In the genomic region with DNA sequence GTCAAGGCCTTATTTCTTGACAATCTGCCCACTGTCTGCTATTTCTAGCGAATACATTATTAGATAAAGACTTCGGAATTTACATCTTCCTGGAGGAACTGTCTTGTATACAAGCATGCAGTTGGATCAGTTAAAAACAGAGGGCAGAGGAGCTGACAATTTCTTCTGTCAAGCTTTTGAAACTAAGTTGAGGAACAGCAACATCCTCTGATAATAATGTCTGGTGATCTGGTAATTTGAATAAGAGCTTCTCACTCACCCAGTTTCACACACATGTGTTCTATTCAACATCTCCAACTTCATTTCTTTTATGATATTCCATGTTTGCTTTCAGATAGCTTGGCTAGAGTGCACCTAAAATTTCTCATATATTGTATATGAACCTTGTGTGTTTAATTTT, we compare ENCODE assay signal across 22 cellular contexts. TPM values are rescaled to one million over a fixed set of nuclear protein-coding genes. Genes with fewer than 3 reads are reported as not detected.
A peak's percentile ranks its signal among the peaks of the same experiment; 100 is the strongest.
DNase-seq lines count a peak whose midpoint lies in the region; ATAC-seq, FAIRE-seq and TF ChIP-seq lines count a peak whose summit lies in the region.
"Had no signal": no experiment of that assay in that cellular context is flagged by ENCODE, and none has a peak within 500 bp of the region (broad histone marks: within the 10 kb centered on the region; RNA-seq: fewer than 3 reads in every experiment).

No MANE protein-coding gene starts in this region.

- no peaks in the 10 kb centered on the region for H4K20me1 ChIP-seq in GM12878 (ENCODE audit: control insufficient read depth, insufficient read depth)

- no peaks in the 10 kb centered on the region for H3K4me1 Mint-ChIP-seq in activated naive CD8-positive, alpha-beta T cell (ENCODE audit: low read depth)
- peaks cover 3% of the 10 kb centered on the region for H3K4me1 Mint-ChIP-seq in activated naive CD8-positive, alpha-beta T cell treated with anti-CD3 and anti-CD28 coated beads for 36 hours
- peaks cover 5 to 23% (median 14%) of the 10 kb centered on the region in 3 donors for H3K4me1 Mint-ChIP-seq in IgD-negative memory B cell
- H3K4me1 Mint-ChIP-seq in stimulated activated naive B cell treated with anti-CD40 and anti-IgM and Interleukin-4, amounts not matched to agents 10 μg/mL and 1 μg/mL and 100 μg/mL, for 72 hours: peaks cover 11 to 20% of the 10 kb centered on the region in 2 donors

- WGBS in GM12878 (ENCODE audit: insufficient coverage, insufficient replicate concordance, low lambda C conversion rate, missing lambda C conversion rate): 94% methylated on average over 2 of the region's 2 CpGs

- ATAC-seq in GM12878: no peak
- ATAC-seq in stimulated activated naive B cell treated with anti-CD40 and anti-IgM and Interleukin-4, amounts not matched to agents 10 μg/mL and 1 μg/mL and 100 μg/mL, for 72 hours (replicated peaks): no peak
- ATAC-seq in GM19455 (IDR thresholded peaks at IDR 0.05; ENCODE audit: unreplicated experiment): no peak
- ATAC-seq: SK-N-SH treated with all-trans-retinoic acid at 6 μM for 48 hours had no signal

- H3K36me3 Mint-ChIP-seq in activated naive CD8-positive, alpha-beta T cell: peaks cover 5% of the 10 kb centered on the region
- peaks cover 8% of the 10 kb centered on the region for H3K36me3 Mint-ChIP-seq in activated naive CD8-positive, alpha-beta T cell treated with anti-CD3 and anti-CD28 coated beads for 36 hours
- peaks cover 2% of the 10 kb centered on the region for H3K36me3 Mint-ChIP-seq in IgD-negative memory B cell
- peaks cover 4 to 7% of the 10 kb centered on the region in 2 donors for H3K36me3 Mint-ChIP-seq in stimulated activated naive B cell treated with anti-CD40 and anti-IgM and Interleukin-4, amounts not matched to agents 10 μg/mL and 1 μg/mL and 100 μg/mL, for 72 hours

- H3K9me3 ChIP-seq in GM12878 (replicated peaks; ENCODE audit: control insufficient read depth, insufficient read depth, low read length): no peaks in the 10 kb centered on the region
- H3K9me3 ChIP-seq: Peyer's patch had no signal

- peak overlapping the region; percentile 22 for H3K27ac Mint-ChIP-seq in activated naive CD8-positive, alpha-beta T cell
- no peak overlapping the region for H3K27ac Mint-ChIP-seq in activated naive CD8-positive, alpha-beta T cell treated with anti-CD3 and anti-CD28 coated beads for 36 hours
- peak overlapping the region in 2 of 3 donors; percentile 13 to 23 for H3K27ac Mint-ChIP-seq in IgD-negative memory B cell
- H3K27ac Mint-ChIP-seq in stimulated activated naive B cell treated with anti-CD40 and anti-IgM and Interleukin-4, amounts not matched to agents 10 μg/mL and 1 μg/mL and 100 μg/mL, for 72 hours: peak overlapping the region; percentile 21

- no peaks in the 10 kb centered on the region for H3K36me3 ChIP-seq in GM12878 (ENCODE audit: control insufficient read depth in 2 of 2, insufficient read depth in 2 of 2, low read length in 1 of 2)
- H3K36me3 ChIP-seq: Peyer's patch had no signal

- H3K27me3 ChIP-seq in GM12878 (replicated peaks in 1 of 2; ENCODE audit: control insufficient read depth in 2 of 2, insufficient read depth in 2 of 2, low read length in 1 of 2): no peaks in the 10 kb centered on the region
- H3K27me3 ChIP-seq: Peyer's patch had no signal

- RAD21 ChIA-PET in GM12878 (lab: Charles Lee; ENCODE audit: unreplicated experiment): no interaction called here

- no TSS peak for BruUV-seq in GM12878 (replicated peaks; lab: Mats Ljungman, UMichigan)

- no peak overlapping the region for H3K27ac ChIP-seq in GM12878 (ENCODE audit: control insufficient read depth, insufficient read depth)
- H3K27ac ChIP-seq: Peyer's patch had no signal

- no peak for TF ChIP-seq POLR2A in GM12878 (IDR thresholded peaks at IDR 0.05; ENCODE audit: low read depth, low read length)

- H3K9ac ChIP-seq in GM12878 (ENCODE audit: control insufficient read depth, insufficient read depth, low read length): no peak overlapping the region

- no peak for DNase-seq in activated naive CD8-positive, alpha-beta T cell treated with anti-CD3 and anti-CD28 coated beads for 36 hours
- DNase-seq in GM12878 (ENCODE audit: low read depth, low spot score) (no peak), T1000 (lab: John Stamatoyannopoulos, UW) (no peak), SKM-1 treated with dmso at 0.1 percent for 144 hours (lab: John Stamatoyannopoulos, UW; ENCODE audit: unreplicated experiment) (no peak)
- no peak for DNase-seq in stimulated activated naive B cell treated with anti-CD40 and anti-IgM and Interleukin-4, amounts not matched to agents 10 μg/mL and 1 μg/mL and 100 μg/mL, for 72 hours
- DNase-seq: 8988T; DMS53; GOT3; HCEC 1CT; IMR-90; MV-4-11; NCI-H1417; NCI-H187 treated with DMSO at 0.1 percent for 48 hours; NCI-H510A; NK-92 treated with Interleukin-12 subunit alpha and Interleukin-12 subunit beta, amount 100 ng/mL, for 24 hours; Peyer's patch; T-helper 1 cell had no signal

- no peak overlapping the region for H3K4me3 ChIP-seq in GM12878
- H3K4me3 ChIP-seq: Peyer's patch had no signal

- intact Hi-C loops in GM12878 (cut with micrococcal nuclease; ENCODE audit: unreplicated experiment): loop anchor here (10.0 kb wide), 1 partner anchor 138 kb away; the partner anchor contains the start of gene ATP8A2

- H3K4me1 ChIP-seq in GM12878 (ENCODE audit: control insufficient read depth, insufficient read depth, low read length): peaks cover 8% of the 10 kb centered on the region; the same call in 1 of the 2 replicates
- H3K4me1 ChIP-seq: Peyer's patch had no signal

- FAIRE-seq in GM12878 (lab: Jason Lieb, UNC): peak; percentile 7

- H3K4me2 ChIP-seq in GM12878 (ENCODE audit: control insufficient read depth, insufficient read depth): no peak overlapping the region

- no peak for TF ChIP-seq RAD21 in GM12878 (IDR thresholded peaks at IDR 0.05; ENCODE audit: insufficient read depth, low read depth, low read length)

- SMC1A ChIA-PET in GM12878 (lab: Charles Lee; ENCODE audit: uncharacterized antibody, unreplicated experiment): no interaction called here

- TF ChIP-seq EP300 in GM12878 (IDR thresholded peaks at IDR 0.05; ENCODE audit: borderline replicate concordance in 1 of 2, control insufficient read depth in 1 of 2, low read depth in 2 of 2, low read length in 2 of 2): no peak

- H2AFZ ChIP-seq in GM12878 (ENCODE audit: control insufficient read depth, low read depth, low read length): no peak overlapping the region

- H3K4me3 Mint-ChIP-seq in activated naive CD8-positive, alpha-beta T cell: no peak overlapping the region
- H3K4me3 Mint-ChIP-seq in activated naive CD8-positive, alpha-beta T cell treated with anti-CD3 and anti-CD28 coated beads for 36 hours: no peak overlapping the region
- H3K4me3 Mint-ChIP-seq in IgD-negative memory B cell: no peak overlapping the region
- H3K4me3 Mint-ChIP-seq in stimulated activated naive B cell treated with anti-CD40 and anti-IgM and Interleukin-4, amounts not matched to agents 10 μg/mL and 1 μg/mL and 100 μg/mL, for 72 hours: no peak overlapping the region
- H3K4me3 Mint-ChIP-seq: CD14-positive monocyte had no signal

- TF ChIP-seq CTCF in GM12878 (IDR thresholded peaks at IDR 0.05 in 2 of 3, conservative IDR thresholded peaks at IDR 0.05 in 1 of 3; ENCODE audit: control insufficient read depth in 2 of 3, extremely low read depth in 1 of 3, insufficient read depth in 1 of 3, low read depth in 3 of 3, low read length in 3 of 3): no peak

- H3K9me3 Mint-ChIP-seq in activated naive CD8-positive, alpha-beta T cell (ENCODE audit: low read depth): peaks cover 3% of the 10 kb centered on the region
- no peaks in the 10 kb centered on the region for H3K9me3 Mint-ChIP-seq in activated naive CD8-positive, alpha-beta T cell treated with anti-CD3 and anti-CD28 coated beads for 36 hours
- no peaks in the 10 kb centered on the region for H3K9me3 Mint-ChIP-seq in IgD-negative memory B cell
- no peaks in the 10 kb centered on the region for H3K9me3 Mint-ChIP-seq in stimulated activated naive B cell treated with anti-CD40 and anti-IgM and Interleukin-4, amounts not matched to agents 10 μg/mL and 1 μg/mL and 100 μg/mL, for 72 hours

- CTCF ChIA-PET in GM12878 (lab: Yijun Ruan, JAX): interaction anchor here (1.0 to 1.4 kb wide), 2 partner anchors 16 to 51 kb away, joined by 3 to 4 read pairs; no protein-coding TSS in a partner anchor

- in situ Hi-C loops in GM12878 (cut with MboI): no loop called here

- no peaks in the 10 kb centered on the region for H3K27me3 Mint-ChIP-seq in activated naive CD8-positive, alpha-beta T cell
- H3K27me3 Mint-ChIP-seq in activated naive CD8-positive, alpha-beta T cell treated with anti-CD3 and anti-CD28 coated beads for 36 hours: no peaks in the 10 kb centered on the region
- H3K27me3 Mint-ChIP-seq in IgD-negative memory B cell: no peaks in the 10 kb centered on the region
- no peaks in the 10 kb centered on the region for H3K27me3 Mint-ChIP-seq in stimulated activated naive B cell treated with anti-CD40 and anti-IgM and Interleukin-4, amounts not matched to agents 10 μg/mL and 1 μg/mL and 100 μg/mL, for 72 hours

- POLR2A ChIA-PET in GM12878 (lab: Charles Lee): interaction anchor here (0.7 kb wide), 1 partner anchor 65 kb away, joined by 3 read pairs; no protein-coding TSS in a partner anchor

- no peaks in the 10 kb centered on the region for H3K79me2 ChIP-seq in GM12878 (ENCODE audit: control insufficient read depth, insufficient read depth, low read length)

TF ChIP-seq in GM12878, 131 proteins besides CTCF, POLR2A, EP300 and RAD21 (continues in another document):
- TF ChIP-seq KLF5 (IDR thresholded peaks at IDR 0.05; ENCODE audit: partially characterized antibody) (no peak), IRF4 (IDR thresholded peaks at IDR 0.05; ENCODE audit: low read depth, low read length) (no peak), NBN (IDR thresholded peaks at IDR 0.05) (no peak), ZNF217 (IDR thresholded peaks at IDR 0.05) (no peak)

RNA-seq across cellular contexts. Expression of gene MTMR6, which starts 50.2 kb away (rescaled TPM):
- 10 to 100 TPM; 15.6 to 15.8 TPM for total RNA-seq in activated naive CD8-positive, alpha-beta T cell treated with anti-CD3 and anti-CD28 coated beads for 36 hours
- polyA plus RNA-seq in IgD-negative memory B cell (10.0 TPM), GM12878 (2011; rRNA removed) (15.1 and 21.1 TPM in 2 replicates), GM12878 (2014; fragmentation: Illumina TruSeq; extraction: Trizol) (17.0 and 20.7 TPM in 2 replicates), GM12878 (2014; fragmentation: Nextera tagmentation; extraction: Ambion mirVana) (10 to 100 TPM; 13.0 to 21.0 TPM), GM12878 (2014; rRNA removed) (7.1 and 9.8 TPM in 2 replicates), GM12878 (2016; fragmentation: Nextera tagmentation; extraction: Ambion mirVana) (10 to 100 TPM; 23.5 to 24.2 TPM)
- 8.1 and 9.0 TPM in 2 replicates for total RNA-seq in GM12878 (2013; cell fraction: nucleolus; rRNA removed)
- total RNA-seq in GM12878 (2014; rRNA removed) (14.1 and 16.7 TPM in 2 replicates), GM12878 (2014; rRNA removed; fragmentation: Illumina TruSeq; extraction: Trizol) (19.2 and 19.4 TPM in 2 replicates), GM12878 (2021) (13.8 and 13.9 TPM in 2 replicates)
- 2.5 TPM for polyA plus RNA-seq in GM12878 (2011; ENCODE audit: low read depth)
- 5.6 and 6.0 TPM in 2 replicates for polyA plus RNA-seq in GM12878 (2011; cell fraction: cytosol; rRNA removed)
- 4.7 and 6.7 TPM in 2 replicates for polyA plus RNA-seq in GM12878 (2011; cell fraction: nucleus; rRNA removed)
- 4.1 and 4.2 TPM in 2 replicates for polyA plus RNA-seq in GM12878 (2012)
- polyA minus RNA-seq in GM12878 (2011; rRNA and poly(A)+ RNA removed): 7.0 and 9.4 TPM in 2 replicates
- polyA minus RNA-seq in GM12878 (2011; cell fraction: cytosol; rRNA and poly(A)+ RNA removed): 4.1 and 6.3 TPM in 2 replicates
- polyA minus RNA-seq in GM12878 (2011; cell fraction: nucleus; rRNA and poly(A)+ RNA removed): 2.8 and 4.9 TPM in 2 replicates
